Comparison of ENCODE assay signal across 26 cellular contexts in the genomic region with DNA sequence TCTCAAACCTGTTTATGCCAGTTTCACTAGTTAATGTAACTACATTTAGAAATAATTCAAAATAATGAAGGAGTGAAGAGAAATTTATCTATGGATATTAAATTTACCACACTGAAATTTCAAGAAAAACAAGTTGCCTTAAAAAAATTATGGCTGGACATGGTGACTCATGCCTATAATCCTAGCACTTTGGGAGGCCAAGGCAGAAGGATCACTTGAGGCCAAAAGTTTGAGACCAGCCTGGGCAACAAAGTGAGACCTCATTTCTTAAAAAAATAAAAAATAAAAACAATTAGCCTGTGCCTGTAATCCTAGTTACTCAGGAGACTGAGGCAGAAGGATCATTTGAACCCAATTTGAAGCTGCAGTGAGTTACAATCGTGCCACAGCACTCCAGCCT.
"Had no signal": no experiment of that assay in that cellular context is flagged by ENCODE, and none has a peak within 500 bp of the region (broad histone marks: within the 10 kb centered on the region; RNA-seq: fewer than 3 reads in every experiment).

No MANE protein-coding gene starts in this region.

- H3K36me3 Mint-ChIP-seq: natural killer cell had no signal

- H2AFZ ChIP-seq: neural progenitor cell had no signal

- H3K27ac Mint-ChIP-seq: activated CD8-positive, alpha-beta T cell treated with anti-CD3 and anti-CD28 coated beads for 36 hours; activated naive CD4-positive, alpha-beta T cell treated with anti-CD3 and anti-CD28 coated beads, Interleukin-2, amount 50 U/mL, for 24 hours; activated T-helper 2 cell treated with anti-CD3 and anti-CD28 coated beads, Interferon-gamma antibody, Interleukin-2, Interleukin-4, amounts not matched to agents 10 μg/mL and 5 μg/mL and 100 μg/mL, durations not matched to agents 14 hours and 24 hours and 36 hours; natural killer cell; T-helper 1 cell treated with Interleukin-12 subunit alpha and Interleukin-12 subunit beta and Interleukin-4 antibody, amounts not matched to agents 30 μg/mL and 1 μg/mL, for 36 hours had no signal

- H3K9me3 Mint-ChIP-seq: activated CD8-positive, alpha-beta T cell treated with anti-CD3 and anti-CD28 coated beads for 36 hours; activated naive CD4-positive, alpha-beta T cell treated with anti-CD3 and anti-CD28 coated beads, Interleukin-2, amount 50 U/mL, for 24 hours; activated T-cell treated with anti-CD3 and anti-CD28 coated beads, Interleukin-2, amount 50 U/mL, for 4 hours; activated T-helper 2 cell treated with anti-CD3 and anti-CD28 coated beads, Interferon-gamma antibody, Interleukin-2, Interleukin-4, amounts not matched to agents 10 μg/mL and 5 μg/mL and 100 μg/mL, durations not matched to agents 14 hours and 24 hours and 36 hours; effector memory CD8-positive, alpha-beta T cell; natural killer cell; neural progenitor cell; T-helper 1 cell treated with Interleukin-12 subunit alpha and Interleukin-12 subunit beta and Interleukin-4 antibody, amounts not matched to agents 30 μg/mL and 1 μg/mL, for 36 hours had no signal

- H3K4me1 ChIP-seq: lower lobe of right lung, neural progenitor cell had no signal

- H3K4me3 ChIP-seq: adrenal gland, heart right ventricle, left lung, lower lobe of right lung, neural progenitor cell, upper lobe of left lung, vagina had no signal

- ATAC-seq: activated CD8-positive, alpha-beta T cell treated with anti-CD3 and anti-CD28 coated beads for 36 hours; activated T-cell treated with anti-CD3 and anti-CD28 coated beads, Interleukin-2, amount 50 U/mL, for 4 hours; effector memory CD8-positive, alpha-beta T cell; foreskin keratinocyte; heart right ventricle; left lung; lower lobe of right lung; natural killer cell; right cardiac atrium; stimulated activated naive CD8-positive, alpha-beta T cell treated with anti-CD3 and anti-CD28 coated beads, Interleukin-15, Interleukin-2, amounts not matched to agents 100 U/mL and 50 U/mL, for 24 hours had no signal

- H3K9me3 ChIP-seq: adrenal gland, heart right ventricle, left lung, lower lobe of right lung, upper lobe of left lung, vagina had no signal

- H3K27ac ChIP-seq: adrenal gland, foreskin keratinocyte, heart right ventricle, left lung, lower lobe of right lung, neural progenitor cell, upper lobe of left lung, vagina had no signal

- H3K4me2 ChIP-seq: neural progenitor cell had no signal

- H3K27me3 Mint-ChIP-seq: activated CD8-positive, alpha-beta T cell treated with anti-CD3 and anti-CD28 coated beads for 36 hours; activated naive CD4-positive, alpha-beta T cell treated with anti-CD3 and anti-CD28 coated beads, Interleukin-2, amount 50 U/mL, for 24 hours; effector memory CD8-positive, alpha-beta T cell had no signal

- H3K27me3 ChIP-seq: adrenal gland, foreskin keratinocyte, heart right ventricle, left lung, neural progenitor cell, upper lobe of left lung, vagina had no signal

- H3K4me3 Mint-ChIP-seq: activated CD8-positive, alpha-beta T cell treated with anti-CD3 and anti-CD28 coated beads for 36 hours; activated naive CD4-positive, alpha-beta T cell treated with anti-CD3 and anti-CD28 coated beads, Interleukin-2, amount 50 U/mL, for 24 hours; activated T-cell treated with anti-CD3 and anti-CD28 coated beads, Interleukin-2, amount 50 U/mL, for 4 hours; effector memory CD8-positive, alpha-beta T cell; natural killer cell; neural progenitor cell; T-helper 1 cell treated with Interleukin-12 subunit alpha and Interleukin-12 subunit beta and Interleukin-4 antibody, amounts not matched to agents 30 μg/mL and 1 μg/mL, for 36 hours had no signal

- H3K36me3 ChIP-seq: adrenal gland, left lung, neural progenitor cell, upper lobe of left lung, vagina had no signal

- DNase-seq: activated CD4-positive, alpha-beta T cell treated with anti-CD3 and anti-CD28 coated beads, Interleukin-2, amount 50 U/mL, for 1 hour; activated CD8-positive, alpha-beta T cell treated with anti-CD3 and anti-CD28 coated beads for 36 hours; activated T-cell treated with anti-CD3 and anti-CD28 coated beads, Interleukin-2, amount 50 U/mL, for 4 hours; adrenal gland; aorta; caudate nucleus; cortex of kidney; effector memory CD8-positive, alpha-beta T cell; foreskin keratinocyte; heart right ventricle; left lung; lower lobe of right lung; mesenchymal stem cell; natural killer cell; right cardiac atrium; stimulated activated CD4-positive, alpha-beta T cell treated with anti-CD3 and anti-CD28 coated beads, Interleukin-12 subunit alpha, Interleukin-12 subunit beta, amount 100 ng/mL, for 4 hours; stimulated activated CD4-positive, alpha-beta T cell treated with anti-CD3 and anti-CD28 coated beads, Interleukin-4, amount 100 ng/mL, for 1 hour; stimulated activated naive CD8-positive, alpha-beta T cell treated with anti-CD3 and anti-CD28 coated beads, Interleukin-15, Interleukin-2, amounts not matched to agents 100 U/mL and 50 U/mL, for 24 hours; SW 1271; T-helper 9 cell; upper lobe of left lung had no signal
